Comparison of ENCODE assay signal across 1 cellular context in genomic region chr21:16741228-16741665, GRCh38.
TF ChIP-seq lines count a peak whose summit lies in the region.

No MANE protein-coding gene starts in this region.

TF ChIP-seq in HepG2, 621 proteins besides CTCF, POLR2A, EP300 and RAD21 (continued from another document):
- TF ChIP-seq ZSCAN29 (CRISPR knock-in tag; conservative IDR thresholded peaks at IDR 0.05) (no peak), MAFK (conservative IDR thresholded peaks at IDR 0.05 in 1 of 2, IDR thresholded peaks at IDR 0.05 in 1 of 2; ENCODE audit: low read length in 2 of 2) (peak; percentile 66 to 78), SNAPC4 (CRISPR knock-in tag; IDR thresholded peaks at IDR 0.05) (no peak), ZNF138 (CRISPR knock-in tag; IDR thresholded peaks at IDR 0.05; ENCODE audit: low read depth) (peak; percentile 48; the same call in 1 of the 2 replicates), REL (CRISPR knock-in tag; conservative IDR thresholded peaks at IDR 0.05) (no peak), ZNF337 (CRISPR knock-in tag; IDR thresholded peaks at IDR 0.05; ENCODE audit: borderline replicate concordance, low read depth) (no peak), ZNF264 (CRISPR knock-in tag; IDR thresholded peaks at IDR 0.05) (no peak), KLF6 (CRISPR knock-in tag; IDR thresholded peaks at IDR 0.05) (no peak), NRL (CRISPR knock-in tag; IDR thresholded peaks at IDR 0.05; ENCODE audit: borderline replicate concordance) (peak; percentile 98), KMT2A (CRISPR knock-in tag; IDR thresholded peaks at IDR 0.05) (no peak), MAFF (IDR thresholded peaks at IDR 0.05; ENCODE audit: low read depth, low read length) (peak; percentile 64), ZNF710 (CRISPR knock-in tag; IDR thresholded peaks at IDR 0.05; ENCODE audit: borderline replicate concordance) (no peak), SIX4 (CRISPR knock-in tag; IDR thresholded peaks at IDR 0.05) (no peak), BRCA1 (CRISPR knock-in tag; IDR thresholded peaks at IDR 0.05) (no peak), ZNF317 (CRISPR knock-in tag; IDR thresholded peaks at IDR 0.05) (no peak)
- TF ChIP-seq, protein P1, sequence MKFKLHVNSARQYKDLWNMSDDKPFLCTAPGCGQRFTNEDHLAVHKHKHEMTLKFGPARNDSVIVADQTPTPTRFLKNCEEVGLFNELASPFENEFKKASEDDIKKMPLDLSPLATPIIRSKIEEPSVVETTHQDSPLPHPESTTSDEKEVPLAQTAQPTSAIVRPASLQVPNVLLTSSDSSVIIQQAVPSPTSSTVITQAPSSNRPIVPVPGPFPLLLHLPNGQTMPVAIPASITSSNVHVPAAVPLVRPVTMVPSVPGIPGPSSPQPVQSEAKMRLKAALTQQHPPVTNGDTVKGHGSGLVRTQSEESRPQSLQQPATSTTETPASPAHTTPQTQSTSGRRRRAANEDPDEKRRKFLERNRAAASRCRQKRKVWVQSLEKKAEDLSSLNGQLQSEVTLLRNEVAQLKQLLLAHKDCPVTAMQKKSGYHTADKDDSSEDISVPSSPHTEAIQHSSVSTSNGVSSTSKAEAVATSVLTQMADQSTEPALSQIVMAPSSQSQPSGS (CRISPR knock-in tag; IDR thresholded peaks at IDR 0.05), result no peak
